Comparison of ENCODE assay signal across 11 cellular contexts in genomic region chr1:225464851-225465792, GRCh38. TPM values are rescaled to one million over a fixed set of nuclear protein-coding genes. Genes with fewer than 3 reads are reported as not detected.
DNase-seq lines count a peak whose midpoint lies in the region; ATAC-seq, FAIRE-seq and TF ChIP-seq lines count a peak whose summit lies in the region.
"Had no signal": no experiment of that assay in that cellular context is flagged by ENCODE, and none has a peak within 500 bp of the region (broad histone marks: within the 10 kb centered on the region; RNA-seq: fewer than 3 reads in every experiment).

No MANE protein-coding gene starts in this region.

- peak overlapping the region; percentile 76 for H3K4me2 ChIP-seq in HepG2 (ENCODE audit: low read depth, low read length)
- H3K4me2 ChIP-seq: KMS-11 had no signal

- H3K36me3 Mint-ChIP-seq in activated CD4-positive, alpha-beta memory T cell treated with anti-CD3 and anti-CD28 coated beads for 36 hours = no peaks in the 10 kb centered on the region

- H3K4me1 ChIP-seq in HepG2 (ENCODE audit: insufficient read depth, low read length) (peaks cover 37% of the 10 kb centered on the region), right lobe of liver (peaks cover 0 to 11% (median 2%) of the 10 kb centered on the region in 4 donors), aorta (ENCODE audit: control insufficient read depth in 1 of 2, insufficient read depth in 2 of 2, low read length in 2 of 2) (no peaks in the 10 kb centered on the region)

- no peak overlapping the region for H2AFZ ChIP-seq in HepG2 (ENCODE audit: low read length)

- H3K9ac ChIP-seq in HepG2 (ENCODE audit: insufficient read depth, low read depth, low read length) = peak overlapping the region; percentile 16; the same call in 1 of the 2 replicates
- H3K9ac ChIP-seq: KMS-11 had no signal

- no peak for DNase-seq in HepG2 (ENCODE audit: low spot score)
- DNase-seq in right lobe of liver = no peak
- no peak for DNase-seq in activated CD4-positive, alpha-beta memory T cell treated with anti-CD3 and anti-CD28 coated beads for 36 hours
- peak; percentile 21 to 37 for DNase-seq in left colon
- DNase-seq in aorta = peak; percentile 40 to 67
- no peak for DNase-seq in NCI-H748 treated with DMSO at 0.1 percent for 48 hours (lab: John Stamatoyannopoulos, UW)
- no peak for DNase-seq in GM19238 (ENCODE audit: insufficient read length, low spot score)
- DNase-seq in dedifferentiated amniotic fluid mesenchymal stem cell (ENCODE audit: extremely low spot score) = no peak
- DNase-seq: colonic mucosa had no signal

- no peak overlapping the region for H3K4me3 Mint-ChIP-seq in activated CD4-positive, alpha-beta memory T cell treated with anti-CD3 and anti-CD28 coated beads for 36 hours

- no peak for TF ChIP-seq RAD21 in HepG2 (CRISPR knock-in tag; IDR thresholded peaks at IDR 0.05)

- TF ChIP-seq POLR2A in HepG2 (IDR thresholded peaks at IDR 0.05; ENCODE audit: insufficient read depth in 1 of 2, low read depth in 2 of 2, low read length in 2 of 2) (no peak), right lobe of liver (IDR thresholded peaks at IDR 0.05) (no peak)

- ATAC-seq in HepG2 = peak; percentile 49
- no peak for ATAC-seq in right lobe of liver
- peak; percentile 5 for ATAC-seq in left colon
- ATAC-seq in aorta (ENCODE audit: low FRiP score) = no peak

- H3K79me2 ChIP-seq in HepG2 (ENCODE audit: insufficient read depth, low read length) = no peaks in the 10 kb centered on the region

- no peak for TF ChIP-seq CTCF in HepG2 (CRISPR knock-in tag; IDR thresholded peaks at IDR 0.05)
- TF ChIP-seq CTCF in right lobe of liver (IDR thresholded peaks at IDR 0.05) = no peak

- in situ Hi-C loops in HepG2 (cut with HindIII; ENCODE audit: extremely low pct_ligation_motif_present, low pct_unique_long_range_greater_than_20kb) = no loop called here

- intact Hi-C loops in HepG2 (cut with micrococcal nuclease; ENCODE audit: unreplicated experiment) = no loop called here
- intact Hi-C loops in right lobe of liver (cut with DNase I) = no loop called here
- intact Hi-C loops in activated CD4-positive, alpha-beta memory T cell treated with anti-CD3 and anti-CD28 coated beads for 36 hours (cut with micrococcal nuclease) = loop anchor here (5.0 to 10.0 kb wide), 2 partner anchors 532 to 940 kb away; partner anchors contain the start of genes PARP1 and SDE2
- intact Hi-C loops in left colon (cut with DNase I, micrococcal nuclease) = no loop called here
- intact Hi-C loops in aorta (cut with DNase I) = no loop called here

- TF ChIP-seq EP300 in HepG2 (IDR thresholded peaks at IDR 0.05; ENCODE audit: low read depth in 2 of 2, low read length in 2 of 2) (no peak), HepG2 (CRISPR knock-in tag; IDR thresholded peaks at IDR 0.05; ENCODE audit: borderline replicate concordance) (no peak)

- FAIRE-seq in HepG2 (lab: Jason Lieb, UNC) = peak; percentile 4

- CTCF ChIA-PET in HepG2 (lab: Yijun Ruan, JAX; ENCODE audit: low intra/inter-chr PET ratio, low total read pairs) = no interaction called here
- CTCF ChIA-PET in activated CD4-positive, alpha-beta memory T cell treated with anti-CD3 and anti-CD28 coated beads for 36 hours (lab: Charles Lee) = interaction anchor here (2.2 kb wide), 1 partner anchor 10 kb away, joined by 11 read pairs; no protein-coding TSS in a partner anchor

- no peak overlapping the region for H3K27ac ChIP-seq in HepG2 (ENCODE audit: extremely low read length, insufficient read depth, low read length)
- no peak overlapping the region for H3K27ac ChIP-seq in right lobe of liver
- no peak overlapping the region for H3K27ac ChIP-seq in aorta (ENCODE audit: low read depth in 1 of 2, low read length in 2 of 2)
- H3K27ac ChIP-seq: colonic mucosa, KMS-11, thoracic aorta had no signal

- BruUV-seq in HepG2 (replicated peaks; lab: Mats Ljungman, UMichigan) = no TSS peak

- H3K4me1 Mint-ChIP-seq in activated CD4-positive, alpha-beta memory T cell treated with anti-CD3 and anti-CD28 coated beads for 36 hours (ENCODE audit: low read depth) = peaks cover 40% of the 10 kb centered on the region

- H3K9me3 ChIP-seq in HepG2 (ENCODE audit: low read length) = no peaks in the 10 kb centered on the region
- H3K9me3 ChIP-seq in right lobe of liver = no peaks in the 10 kb centered on the region
- H3K9me3 ChIP-seq in aorta (ENCODE audit: control insufficient read depth, low read length) = no peaks in the 10 kb centered on the region
- H3K9me3 ChIP-seq: colonic mucosa, thoracic aorta had no signal

- POLR2A ChIA-PET in HepG2 (lab: Yijun Ruan, JAX) = interaction anchor here (1.1 to 1.5 kb wide), 2 partner anchors 11 to 20 kb away, joined by 5 to 6 read pairs; no protein-coding TSS in a partner anchor
- POLR2A ChIA-PET in activated CD4-positive, alpha-beta memory T cell treated with anti-CD3 and anti-CD28 coated beads for 36 hours (lab: Charles Lee) = interaction anchor here (1.2 kb wide), 1 partner anchor 313 kb away, joined by 3 read pairs; the partner anchor contains the start of gene SRP9

- H3K27me3 ChIP-seq in HepG2 (ENCODE audit: control insufficient read depth in 1 of 2, insufficient read depth in 2 of 2, low read length in 2 of 2) (peaks cover 3 to 35% of the 10 kb centered on the region in 2 experiments; a peak in 3 of 5 replicates), right lobe of liver (no peaks in the 10 kb centered on the region), aorta (ENCODE audit: control insufficient read depth in 1 of 2, insufficient read depth in 2 of 2, low read length in 1 of 2) (no peaks in the 10 kb centered on the region)
- H3K27me3 ChIP-seq: colonic mucosa had no signal

- H3K36me3 ChIP-seq in HepG2 (replicated peaks in 1 of 2; ENCODE audit: control insufficient read depth in 1 of 2, insufficient read depth in 2 of 2, low read length in 2 of 2) = no peaks in the 10 kb centered on the region
- no peaks in the 10 kb centered on the region for H3K36me3 ChIP-seq in right lobe of liver
- H3K36me3 ChIP-seq in aorta (ENCODE audit: control insufficient read depth in 1 of 2, insufficient read depth in 2 of 2, low read length in 1 of 2) = no peaks in the 10 kb centered on the region
- H3K36me3 ChIP-seq: colonic mucosa, thoracic aorta had no signal

- H3K27ac Mint-ChIP-seq in activated CD4-positive, alpha-beta memory T cell treated with anti-CD3 and anti-CD28 coated beads for 36 hours = peak overlapping the region; percentile 74

- 15% methylated on average over 9 of the region's 15 CpGs for WGBS in HepG2 (ENCODE audit: low lambda C conversion rate)
- 72% methylated on average over 9 of the region's 15 CpGs for WGBS in right lobe of liver (ENCODE audit: insufficient coverage, low coverage, low lambda C conversion rate, missing lambda C conversion rate)
- WGBS in aorta, 2 donors = 79 to 88% methylated on average over 15 of the region's 15 CpGs

- no peaks in the 10 kb centered on the region for H3K27me3 Mint-ChIP-seq in activated CD4-positive, alpha-beta memory T cell treated with anti-CD3 and anti-CD28 coated beads for 36 hours

- H4K20me1 ChIP-seq in HepG2 (ENCODE audit: insufficient read depth, low read length) = no peaks in the 10 kb centered on the region

- H3K4me3 ChIP-seq in HepG2 (replicated peaks in 1 of 3; ENCODE audit: insufficient read depth in 1 of 3, low read depth in 2 of 3, low read length in 3 of 3) (peak overlapping the region; percentile 36 to 56 (median 39); a peak in 5 of 6 replicates), right lobe of liver (no peak overlapping the region), aorta (ENCODE audit: low read length in 2 of 2) (no peak overlapping the region)
- H3K4me3 ChIP-seq: colonic mucosa, thoracic aorta had no signal

- H3K9me3 Mint-ChIP-seq in activated CD4-positive, alpha-beta memory T cell treated with anti-CD3 and anti-CD28 coated beads for 36 hours = no peaks in the 10 kb centered on the region

RNA-seq across cellular contexts. Expression of gene LBR, which starts 37.3 kb away (rescaled TPM):
- 64.4 and 76.7 TPM in 2 replicates for total RNA-seq in HepG2 (2016; rRNA removed; fragmentation: Illumina TruSeq; extraction: Trizol)
- total RNA-seq in HepG2 (2016; cell fraction: cytosol; rRNA removed; fragmentation: Illumina TruSeq; extraction: Trizol; ENCODE audit: low read depth) = 5.8 and 7.2 TPM in 2 replicates
- 58.0 and 76.5 TPM in 2 replicates for total RNA-seq in HepG2 (2016; cell fraction: insoluble cytoplasmic fraction; rRNA removed; fragmentation: Illumina TruSeq; extraction: Trizol)
- total RNA-seq in HepG2 (2016; cell fraction: membrane; rRNA removed; fragmentation: Illumina TruSeq; extraction: Trizol) = 18.3 and 23.6 TPM in 2 replicates
- 103 and 116 TPM in 2 replicates for total RNA-seq in HepG2 (2016; cell fraction: nucleus; rRNA removed; fragmentation: Illumina TruSeq; extraction: Trizol)
- 38.2 and 38.9 TPM in 2 replicates for polyA plus RNA-seq in HepG2 (2011; rRNA removed)
- polyA plus RNA-seq in HepG2 (2011; cell fraction: cytosol; rRNA removed) = 25.2 and 34.9 TPM in 2 replicates
- polyA plus RNA-seq in HepG2 (2011; cell fraction: nucleus; rRNA removed) = 20.9 and 21.1 TPM in 2 replicates
- polyA plus RNA-seq in HepG2 (2012) = 42.0 and 46.8 TPM in 2 replicates
- 3.8 and 4.4 TPM in 2 replicates for polyA plus RNA-seq in HepG2 (2016; cell fraction: cytosol; fragmentation: Illumina TruSeq; extraction: Trizol; ENCODE audit: low read depth)
- polyA plus RNA-seq in HepG2 (2016; cell fraction: insoluble cytoplasmic fraction; fragmentation: Illumina TruSeq; extraction: Trizol; ENCODE audit: low read depth) = 58.6 and 66.3 TPM in 2 replicates
- 12.1 and 13.5 TPM in 2 replicates for polyA plus RNA-seq in HepG2 (2016; cell fraction: membrane; fragmentation: Illumina TruSeq; extraction: Trizol; ENCODE audit: low read depth)
- 109 and 114 TPM in 2 replicates for polyA plus RNA-seq in HepG2 (2016; cell fraction: nucleus; fragmentation: Illumina TruSeq; extraction: Trizol; ENCODE audit: insufficient read depth, low read depth)
- polyA minus RNA-seq in HepG2 (2011; rRNA and poly(A)+ RNA removed; ENCODE audit: low replicate concordance) = 59.8 and 110 TPM in 2 replicates
- 35.1 and 35.9 TPM in 2 replicates for polyA minus RNA-seq in HepG2 (2011; cell fraction: cytosol; rRNA and poly(A)+ RNA removed)
- polyA minus RNA-seq in HepG2 (2011; cell fraction: nucleus; rRNA and poly(A)+ RNA removed) = 43.9 and 51.8 TPM in 2 replicates
- 10 to 100 TPM; 21.9 to 41.8 (median 31.4) TPM for total RNA-seq in right lobe of liver
- 100 to 1,000 TPM; 146 to 148 TPM for total RNA-seq in activated CD4-positive, alpha-beta memory T cell treated with anti-CD3 and anti-CD28 coated beads for 36 hours
- 10 to 100 TPM; 85.2 to 88.5 TPM for total RNA-seq in left colon
- 10 to 100 TPM; 42.2 to 48.4 TPM for total RNA-seq in aorta
- 10 to 100 TPM in 1 of 2 donors, 1 to 10 TPM in 1; 8.5 to 16.2 TPM for polyA plus RNA-seq in aorta

Comparison
In these comparisons a context has a peak if more than half of its experiments do, and no peak if none do; other contexts are left out.
1. ATAC-seq: peak in HepG2 (single experiment) and left colon (single experiment); none in right lobe of liver (0 of 4) and aorta (single experiment).
2. H3K4me3 ChIP-seq: peak in HepG2 (3 of 3); none in right lobe of liver (0 of 3) and aorta (0 of 2).
3. DNase-seq: peak in left colon (2 of 2) and aorta (2 of 2); none in HepG2 (single experiment), right lobe of liver (0 of 3), activated CD4-positive, alpha-beta memory T cell treated with anti-CD3 and anti-CD28 coated beads for 36 hours (single experiment), NCI-H748 treated with DMSO at 0.1 percent for 48 hours (single experiment), GM19238 (single experiment) and dedifferentiated amniotic fluid mesenchymal stem cell (single experiment).